In genomic region chr14:76015191-76015590, GRCh38 we compare ENCODE assay signal across 22 cellular contexts. TPM values are rescaled to one million over a fixed set of nuclear protein-coding genes. Genes with fewer than 3 reads are reported as not detected.
DNase-seq lines count a peak whose midpoint lies in the region; ATAC-seq, FAIRE-seq and TF ChIP-seq lines count a peak whose summit lies in the region.
"Had no signal": no experiment of that assay in that cellular context is flagged by ENCODE, and none has a peak within 500 bp of the region (broad histone marks: within the 10 kb centered on the region; RNA-seq: fewer than 3 reads in every experiment).

No MANE protein-coding gene starts in this region.

- H3K9me3 Mint-ChIP-seq in nephron progenitor cell = peaks cover 37% of the 10 kb centered on the region

- H3K18ac ChIP-seq in trophoblast cell (ENCODE audit: low read length) = no peak overlapping the region

- H3K27ac Mint-ChIP-seq in nephron progenitor cell = peak overlapping the region; percentile 67
- H3K27ac Mint-ChIP-seq: CD4-positive, CD25-positive, alpha-beta regulatory T cell; HFFc6 had no signal

- H3K14ac ChIP-seq in trophoblast cell (ENCODE audit: low read length) = no peak overlapping the region

- no peak overlapping the region for H3K4me3 Mint-ChIP-seq in nephron progenitor cell
- H3K4me3 Mint-ChIP-seq: CD4-positive, CD25-positive, alpha-beta regulatory T cell; CD8-positive, alpha-beta memory T cell; HFFc6 had no signal

- H3K4me2 ChIP-seq in trophoblast cell (ENCODE audit: low read length) = no peak overlapping the region

- no peak overlapping the region for H3K9ac ChIP-seq in trophoblast cell (ENCODE audit: low read length)

- no peak for ATAC-seq in esophagus mucosa
- ATAC-seq: HCT116 had no signal

- no peak overlapping the region for H4K12ac ChIP-seq in trophoblast cell (ENCODE audit: low read depth, low read length)

- no peak overlapping the region for H2AK5ac ChIP-seq in trophoblast cell (ENCODE audit: low read length)

- H4K8ac ChIP-seq in trophoblast cell (ENCODE audit: low read depth, low read length) = no peak overlapping the region

- no peak overlapping the region for H3K23ac ChIP-seq in trophoblast cell (ENCODE audit: low read length)

- no peaks in the 10 kb centered on the region for H3K27me3 ChIP-seq in trophoblast cell (ENCODE audit: insufficient read depth, low read length)
- H3K27me3 ChIP-seq: BE2C had no signal

- FAIRE-seq in HTR-8/SVneo (lab: Jason Lieb, UNC) = no peak
- FAIRE-seq: A204.1, D721Med, GM12878 had no signal

- no peak overlapping the region for H3K4ac ChIP-seq in trophoblast cell (ENCODE audit: low read depth, low read length)

- H4K91ac ChIP-seq in trophoblast cell (ENCODE audit: low read depth, low read length) = no peak overlapping the region

- H2BK12ac ChIP-seq in trophoblast cell (ENCODE audit: low read length) = no peak overlapping the region

- peaks cover 0 to 2% of the 10 kb centered on the region in 2 experiments for H3K36me3 ChIP-seq in trophoblast cell (ENCODE audit: control insufficient read depth in 1 of 2, insufficient read depth in 2 of 2, low read length in 2 of 2)
- H3K36me3 ChIP-seq: BE2C had no signal

- DNase-seq in NCI-H526 (lab: John Stamatoyannopoulos, UW) (peak; percentile 60 to 62), fibroblast of mammary gland (ENCODE audit: low read depth) (peak; percentile 28), nephron progenitor cell (no peak), HTR-8/SVneo (ENCODE audit: insufficient read length, low spot score) (no peak), G401 (ENCODE audit: low spot score) (no peak), trophoblast cell (no peak)
- DNase-seq: ACHN; BE2C; C1 segment of cervical spinal cord; Caco-2; CD4-positive, CD25-positive, alpha-beta regulatory T cell; CD8-positive, alpha-beta memory T cell; GOT3; H7; HFFc6; IMR-90 had no signal

- no peak overlapping the region for H3K27ac ChIP-seq in trophoblast cell (ENCODE audit: low read depth, low read length)
- H3K27ac ChIP-seq: HL-60 had no signal

- H3K36me3 Mint-ChIP-seq in nephron progenitor cell (ENCODE audit: low read depth) = peaks cover 98% of the 10 kb centered on the region

- no peak overlapping the region for H3K4me3 ChIP-seq in fibroblast of mammary gland (ENCODE audit: control insufficient read depth, low read depth, low read length)
- H3K4me3 ChIP-seq in trophoblast cell (ENCODE audit: low read depth, low read length) = no peak overlapping the region
- H3K4me3 ChIP-seq: GM12878 had no signal

- H3K4me1 ChIP-seq in trophoblast cell (ENCODE audit: control insufficient read depth in 1 of 2, insufficient read depth in 2 of 2, low read length in 2 of 2) = peaks cover 3% of the 10 kb centered on the region in 2 experiments
- H3K4me1 ChIP-seq: BE2C, Caco-2 had no signal

- no peaks in the 10 kb centered on the region for H3K79me2 ChIP-seq in trophoblast cell (ENCODE audit: control insufficient read depth, insufficient read depth, low read length, poor library complexity)

- no peak overlapping the region for H2BK5ac ChIP-seq in trophoblast cell (ENCODE audit: low read depth, low read length, poor library complexity)

- no peaks in the 10 kb centered on the region for H3K27me3 Mint-ChIP-seq in nephron progenitor cell (ENCODE audit: low read depth, poor library complexity)
- H3K27me3 Mint-ChIP-seq: CD4-positive, CD25-positive, alpha-beta regulatory T cell; CD8-positive, alpha-beta memory T cell had no signal

- TF ChIP-seq CTCF in fibroblast of mammary gland (conservative IDR thresholded peaks at IDR 0.05; ENCODE audit: control insufficient read depth, insufficient read depth, low read depth, low read length) (no peak), nephron progenitor cell (IDR thresholded peaks at IDR 0.05) (no peak)

- no peak overlapping the region for H2BK120ac ChIP-seq in trophoblast cell (ENCODE audit: insufficient read depth, low read length, poor library complexity)

- no CpG with 5 or more reads among the region's 1 CpG for WGBS in trophoblast cell (ENCODE audit: extremely low coverage, insufficient coverage, insufficient read length)

- H3K79me1 ChIP-seq in trophoblast cell (ENCODE audit: low read length) = no peaks in the 10 kb centered on the region

- in situ Hi-C loops in G401 (cut with HindIII; ENCODE audit: low sequenced_read_pairs) = no loop called here

- H3K9me3 ChIP-seq in trophoblast cell (ENCODE audit: insufficient read depth, low read depth, low read length) = no peaks in the 10 kb centered on the region
- H3K9me3 ChIP-seq: BE2C had no signal

- no peak overlapping the region for H2AFZ ChIP-seq in trophoblast cell (ENCODE audit: insufficient read depth, low read length, poor library complexity)

- peaks cover 31% of the 10 kb centered on the region for H3K4me1 Mint-ChIP-seq in nephron progenitor cell
- H3K4me1 Mint-ChIP-seq: CD8-positive, alpha-beta memory T cell had no signal

RNA-seq across cellular contexts. Expression of gene IFT43, which starts 29.6 kb away (rescaled TPM):
- 38.9 and 43.7 TPM in 2 replicates for total RNA-seq in G401 (2014; rRNA removed; shearing (Covaris generic))
- 15.6 and 16.7 TPM in 2 replicates for polyA plus RNA-seq in trophoblast cell (2013)
- total RNA-seq in esophagus mucosa = 21.6 TPM

RNA-seq across cellular contexts. Expression of gene TGFB3, which starts 33.4 kb away (rescaled TPM):
- 3.1 and 3.9 TPM in 2 replicates for total RNA-seq in G401 (2014; rRNA removed; shearing (Covaris generic))
- polyA plus RNA-seq in trophoblast cell (2013) = 8.7 and 12.2 TPM in 2 replicates
- total RNA-seq in esophagus mucosa = 4.3 TPM

Comparison
In these comparisons a context has a peak if more than half of its experiments do, and no peak if none do; other contexts are left out.
1. DNase-seq: peak in NCI-H526 (2 of 2) and fibroblast of mammary gland (single experiment); none in nephron progenitor cell (single experiment), HTR-8/SVneo (single experiment), G401 (single experiment) and trophoblast cell (0 of 2).